In the genomic region with DNA sequence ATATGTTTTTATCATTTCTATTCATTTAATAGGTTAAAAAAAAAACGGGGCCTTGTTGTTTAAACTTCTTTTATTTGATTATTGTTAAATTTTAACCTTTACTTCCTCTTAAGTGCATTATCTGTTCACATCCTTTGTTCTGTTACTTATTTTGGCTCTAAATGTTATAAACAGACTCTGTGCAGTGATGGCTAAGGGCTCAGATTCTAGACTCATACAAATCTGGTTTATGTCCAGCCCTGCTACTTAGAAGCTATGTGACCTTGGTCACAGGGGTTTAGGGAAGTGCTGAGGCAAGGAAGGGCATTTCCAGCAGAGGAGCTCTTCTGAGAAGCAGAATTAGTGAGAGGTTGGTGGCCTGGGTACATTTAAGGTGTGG, we compare ENCODE assay signal across 8 cellular contexts. TPM values are rescaled to one million over a fixed set of nuclear protein-coding genes. Genes with fewer than 3 reads are reported as not detected.
DNase-seq lines count a peak whose midpoint lies in the region; ATAC-seq and TF ChIP-seq lines count a peak whose summit lies in the region.
"Had no signal": no experiment of that assay in that cellular context is flagged by ENCODE, and none has a peak within 500 bp of the region (broad histone marks: within the 10 kb centered on the region; RNA-seq: fewer than 3 reads in every experiment).

No MANE protein-coding gene starts in this region.

- no peak overlapping the region for H3K4me3 ChIP-seq in mesodermal cell (ENCODE audit: extremely low read depth, insufficient read depth, low read length, poor library complexity, severe bottlenecking)

- peak overlapping the region; percentile 24 for H3K4me3 Mint-ChIP-seq in type B pancreatic cell

- peaks cover 55% of the 10 kb centered on the region for H3K4me1 Mint-ChIP-seq in type B pancreatic cell (ENCODE audit: unreplicated experiment)

- H3K36me3 ChIP-seq in mesodermal cell (ENCODE audit: control insufficient read depth, insufficient read depth, low read length): no peaks in the 10 kb centered on the region

- peaks cover 15% of the 10 kb centered on the region for H3K36me3 Mint-ChIP-seq in type B pancreatic cell

- no peak for ATAC-seq in GM18511 (IDR thresholded peaks at IDR 0.05; ENCODE audit: unreplicated experiment)

- WGBS in mesodermal cell (ENCODE audit: insufficient coverage in 2 of 2), 2 experiments: no CpG with 5 or more reads among the region's 1 CpG

- H3K9me3 ChIP-seq in mesodermal cell (ENCODE audit: control insufficient read depth, low read length): no peaks in the 10 kb centered on the region

- H3K4me1 ChIP-seq in mesodermal cell (ENCODE audit: control insufficient read depth, insufficient read depth, low read length, poor library complexity, severe bottlenecking): peaks cover 32% of the 10 kb centered on the region

- H3K27ac ChIP-seq in epithelial cell of prostate (peak overlapping the region; percentile 58), mesodermal cell (ENCODE audit: low read depth, low read length, severe bottlenecking) (peak overlapping the region; percentile 99)

- TF ChIP-seq CTCF in type B pancreatic cell (conservative IDR thresholded peaks at IDR 0.05): no peak

- H3K27ac Mint-ChIP-seq in type B pancreatic cell: peak overlapping the region; percentile 87

- DNase-seq in RPMI7951 (ENCODE audit: low read depth) (peak; percentile 28), epithelial cell of prostate (ENCODE audit: low read depth, low spot score) (no peak), type B pancreatic cell (ENCODE audit: extremely low spot score, unreplicated experiment) (no peak), NCI-H1105 (lab: John Stamatoyannopoulos, UW) (no peak), RKO (ENCODE audit: low spot score) (no peak)
- DNase-seq: NK-92 treated with Interleukin-12 subunit alpha and Interleukin-12 subunit beta, amount 100 ng/mL, for 24 hours had no signal

- no peaks in the 10 kb centered on the region for H3K27me3 Mint-ChIP-seq in type B pancreatic cell

- peaks cover 18% of the 10 kb centered on the region for H3K9me3 Mint-ChIP-seq in type B pancreatic cell

RNA-seq across cellular contexts. Expression of a gene that starts 55.3 kb away (rescaled TPM):
- total RNA-seq in RPMI7951 (2014; rRNA removed; shearing (Covaris generic)): 3.3 and 3.5 TPM in 2 replicates
- polyA plus RNA-seq in mesodermal cell (2013, experiment 1 of 2): 4.1 TPM
- polyA plus RNA-seq in mesodermal cell (2013, experiment 2 of 2): 2.7 TPM
- 14.2 and 16.9 TPM in 2 replicates for total RNA-seq in type B pancreatic cell (ENCODE audit: low replicate concordance)
